1 cellular context compared by ENCODE assay signal in the genomic region with DNA sequence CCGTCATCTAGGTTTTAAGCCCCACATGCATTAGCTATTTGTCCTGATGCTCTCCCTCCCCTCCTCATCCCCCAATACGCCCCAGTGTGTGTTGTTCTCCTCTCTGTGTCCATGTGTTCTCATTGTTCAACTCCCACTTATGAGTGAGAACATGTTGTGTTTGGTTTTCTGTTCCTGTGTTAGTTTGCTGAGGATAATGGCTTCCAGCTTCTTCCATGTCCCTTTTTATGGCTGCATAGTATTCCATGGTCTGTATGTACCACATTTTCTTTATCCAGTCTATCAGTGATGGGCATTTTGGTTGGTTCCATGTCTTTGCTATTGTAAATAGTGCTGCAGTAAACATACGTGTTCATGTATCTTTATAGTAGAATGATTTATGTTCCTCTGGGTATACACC. TPM values are rescaled to one million over a fixed set of nuclear protein-coding genes. Genes with fewer than 3 reads are reported as not detected.
"Had no signal": no experiment of that assay in that cellular context is flagged by ENCODE, and none has a peak within 500 bp of the region (broad histone marks: within the 10 kb centered on the region; RNA-seq: fewer than 3 reads in every experiment).

No MANE protein-coding gene starts in this region.

RNA-seq across cellular contexts. Expression of a gene that starts 59.0 kb away (rescaled TPM):
- total RNA-seq: OCI-LY7 had no signal
